8 cellular contexts compared by ENCODE assay signal in the genomic region with DNA sequence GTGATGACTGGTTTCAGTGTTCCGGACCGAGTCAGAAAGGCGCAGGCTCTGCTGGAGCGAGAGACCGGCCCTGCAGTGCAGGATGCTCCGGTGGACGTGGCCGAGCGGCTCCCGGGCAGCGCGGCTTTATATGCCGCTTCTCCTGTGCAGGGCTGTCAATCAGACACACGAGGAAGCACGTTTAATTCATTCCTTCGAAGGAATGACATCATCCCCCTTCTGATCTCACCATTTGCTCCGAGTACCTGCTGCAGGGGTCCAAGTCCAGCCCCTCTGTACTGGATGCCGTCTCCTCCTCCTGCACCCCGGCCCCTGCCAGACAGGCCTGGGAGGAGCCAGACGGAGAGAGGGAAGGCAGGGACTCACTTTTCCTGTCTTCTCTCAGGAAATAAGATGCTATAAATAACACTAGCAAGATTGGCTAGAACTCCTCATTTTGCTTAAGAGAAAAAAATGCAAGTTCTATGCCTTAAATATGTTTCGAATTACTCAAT. TPM values are rescaled to one million over a fixed set of nuclear protein-coding genes. Genes with fewer than 3 reads are reported as not detected.
DNase-seq lines count a peak whose midpoint lies in the region; ATAC-seq and TF ChIP-seq lines count a peak whose summit lies in the region.

A gene (minus strand): TSS at position 102 of the 494 bp plus-strand sequence. CDS start 3,062 bp downstream, outside the sequence.

- TF ChIP-seq CTCF in epithelial cell of esophagus (IDR thresholded peaks at IDR 0.05; ENCODE audit: insufficient read depth, low read depth, low read length, missing control alignments) (no peak), thoracic aorta (IDR thresholded peaks at IDR 0.05) (no peak)

- peak; percentile 63 for ATAC-seq in thoracic aorta (ENCODE audit: insufficient number of reproducible peaks, low FRiP score, low read depth)
- ATAC-seq in GM19328 (IDR thresholded peaks at IDR 0.05; ENCODE audit: unreplicated experiment): no peak
- no peak for ATAC-seq in HG03095 (IDR thresholded peaks at IDR 0.05; ENCODE audit: unreplicated experiment)
- no peak for ATAC-seq in GM21619 (IDR thresholded peaks at IDR 0.05; ENCODE audit: unreplicated experiment)

- H3K4me3 ChIP-seq in MG63: peak within 1 kb of the TSS; percentile 86
- peak within 1 kb of the TSS; percentile 14 for H3K4me3 ChIP-seq in epithelial cell of esophagus (ENCODE audit: low read length)
- H3K4me3 ChIP-seq in thoracic aorta: peak within 1 kb of the TSS; percentile 70

- peak within 1 kb of the TSS; percentile 74 to 80 for H3K27ac ChIP-seq in thoracic aorta

- H3K4me1 ChIP-seq in thoracic aorta (ENCODE audit: control insufficient read depth in 1 of 2, low read depth in 2 of 2): peaks cover 4 to 28% of the 10 kb centered on the region in 2 donors

- peak; percentile 97 for DNase-seq in MG63
- DNase-seq in epithelial cell of esophagus (ENCODE audit: low read depth): peak; percentile 31
- no peak for DNase-seq in mesenteric fat pad (ENCODE audit: low spot score)
- DNase-seq in thoracic aorta (ENCODE audit: low spot score): peak; percentile 47
- DNase-seq in stimulated activated naive CD4-positive, alpha-beta T cell treated with Interleukin-2 at 50 U/mL for 16 hours (lab: John Stamatoyannopoulos, UW): no peak

- no peaks in the 10 kb centered on the region for H3K27me3 ChIP-seq in MG63
- no peaks in the 10 kb centered on the region for H3K27me3 ChIP-seq in thoracic aorta (replicated peaks; ENCODE audit: insufficient read depth)

- H3K9me3 ChIP-seq in MG63 (no peaks in the 10 kb centered on the region), thoracic aorta (no peaks in the 10 kb centered on the region)

- H3K36me3 ChIP-seq in MG63 (peaks cover 38% of the 10 kb centered on the region), thoracic aorta (peaks cover 4% of the 10 kb centered on the region)

RNA-seq across cellular contexts. Expression of the gene that starts here (rescaled TPM):
- 165 and 194 TPM in 2 replicates for total RNA-seq in MG63 (2014; rRNA removed; shearing (Covaris generic); ENCODE audit: low replicate concordance)
- total RNA-seq in mesenteric fat pad (270 TPM), thoracic aorta (100 to 1,000 TPM; 673 to 817 TPM)

Comparison
In these comparisons a context has a peak if more than half of its experiments do, and no peak if none do; other contexts are left out.
1. DNase-seq: peak in MG63 (single experiment), epithelial cell of esophagus (single experiment) and thoracic aorta (single experiment); none in mesenteric fat pad (single experiment) and stimulated activated naive CD4-positive, alpha-beta T cell treated with Interleukin-2 at 50 U/mL for 16 hours (single experiment).
2. H3K4me3 ChIP-seq: peak in every context shown above with its lines; median percentile 86 in MG63; 70 in thoracic aorta; 14 in epithelial cell of esophagus.